ENCODE assay signal across 1 cellular context in the genomic region with DNA sequence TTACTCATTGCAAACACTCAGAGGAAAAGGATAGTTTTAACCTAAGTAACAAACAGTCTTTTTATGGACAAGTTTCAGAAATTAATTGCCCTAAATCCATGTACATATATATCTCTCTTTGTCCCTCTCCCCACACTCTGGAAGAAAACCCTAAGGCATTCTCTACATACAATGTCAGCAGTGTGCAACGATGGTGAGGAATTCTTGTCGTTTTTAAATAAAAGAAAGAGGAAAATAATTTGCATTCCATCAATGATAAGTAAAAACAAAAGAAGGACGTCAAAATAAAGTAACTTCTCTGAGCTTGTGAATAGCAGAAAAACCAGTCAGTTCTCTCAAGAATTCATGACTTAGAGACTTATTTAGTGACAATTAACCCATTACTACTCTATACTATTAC.
TF ChIP-seq lines count a peak whose summit lies in the region.

No MANE protein-coding gene starts in this region.

TF ChIP-seq in WTC11, 78 proteins besides CTCF, POLR2A, EP300 and RAD21 (continued from another document):
- TF ChIP-seq ZNF396 (CRISPR knock-in tag; IDR thresholded peaks at IDR 0.05; ENCODE audit: borderline replicate concordance) (no peak), ESRRA (CRISPR knock-in tag; IDR thresholded peaks at IDR 0.05; ENCODE audit: borderline replicate concordance) (no peak), NFYB (CRISPR knock-in tag; conservative IDR thresholded peaks at IDR 0.05; ENCODE audit: low read depth) (no peak), CBFB (CRISPR knock-in tag; IDR thresholded peaks at IDR 0.05; ENCODE audit: low read depth) (no peak)
